ENCODE assay signal across 1 cellular context in the genomic region with DNA sequence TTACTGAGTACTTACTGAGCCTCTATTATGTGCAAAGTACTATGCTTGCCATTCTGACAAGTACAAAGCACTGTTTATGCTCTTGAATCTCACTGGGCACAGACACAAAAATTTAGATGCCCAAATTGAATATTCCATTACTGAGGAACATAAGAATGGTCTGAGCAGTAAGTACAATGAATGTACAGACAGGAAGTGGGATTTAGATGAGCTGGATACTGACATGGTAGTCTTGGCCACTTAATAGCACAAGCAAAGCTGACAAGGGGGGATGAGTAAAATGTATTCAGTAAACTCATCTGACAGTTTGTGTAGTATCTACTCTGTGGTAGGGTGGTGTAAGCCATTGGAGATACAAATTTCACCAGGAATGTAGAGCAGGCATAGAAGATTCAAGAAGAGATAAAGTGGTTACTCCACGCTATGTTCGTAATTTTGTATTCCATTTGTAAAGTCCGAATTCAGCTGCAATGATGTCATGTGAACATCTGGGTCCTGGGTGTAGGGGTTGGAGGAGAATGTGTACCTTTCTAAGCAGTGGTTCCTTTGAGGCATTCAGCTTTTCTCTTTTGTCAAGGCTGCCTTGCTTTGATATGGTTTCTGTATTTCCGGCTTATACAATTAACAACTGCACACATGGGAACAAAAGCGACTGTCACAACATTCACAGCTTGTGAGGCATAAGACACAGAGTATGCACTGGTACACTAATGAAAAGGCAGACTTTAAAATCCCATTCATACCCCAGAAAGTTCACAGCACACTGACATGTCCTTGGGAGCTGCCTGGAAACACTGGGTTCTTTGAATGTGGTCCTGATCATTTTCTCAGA.
A peak's percentile ranks its signal among the peaks of the same experiment; 100 is the strongest.
TF ChIP-seq lines count a peak whose summit lies in the region.

No MANE protein-coding gene starts in this region.

TF ChIP-seq in SK-N-SH, 30 proteins besides CTCF, POLR2A, EP300 and RAD21 (continued from another document):
- TF ChIP-seq, protein P1, sequence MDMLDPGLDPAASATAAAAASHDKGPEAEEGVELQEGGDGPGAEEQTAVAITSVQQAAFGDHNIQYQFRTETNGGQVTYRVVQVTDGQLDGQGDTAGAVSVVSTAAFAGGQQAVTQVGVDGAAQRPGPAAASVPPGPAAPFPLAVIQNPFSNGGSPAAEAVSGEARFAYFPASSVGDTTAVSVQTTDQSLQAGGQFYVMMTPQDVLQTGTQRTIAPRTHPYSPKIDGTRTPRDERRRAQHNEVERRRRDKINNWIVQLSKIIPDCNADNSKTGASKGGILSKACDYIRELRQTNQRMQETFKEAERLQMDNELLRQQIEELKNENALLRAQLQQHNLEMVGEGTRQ (IDR thresholded peaks at IDR 0.05; ENCODE audit: borderline replicate concordance, low read depth, low read length), result no peak
- TF ChIP-seq, protein P2, sequence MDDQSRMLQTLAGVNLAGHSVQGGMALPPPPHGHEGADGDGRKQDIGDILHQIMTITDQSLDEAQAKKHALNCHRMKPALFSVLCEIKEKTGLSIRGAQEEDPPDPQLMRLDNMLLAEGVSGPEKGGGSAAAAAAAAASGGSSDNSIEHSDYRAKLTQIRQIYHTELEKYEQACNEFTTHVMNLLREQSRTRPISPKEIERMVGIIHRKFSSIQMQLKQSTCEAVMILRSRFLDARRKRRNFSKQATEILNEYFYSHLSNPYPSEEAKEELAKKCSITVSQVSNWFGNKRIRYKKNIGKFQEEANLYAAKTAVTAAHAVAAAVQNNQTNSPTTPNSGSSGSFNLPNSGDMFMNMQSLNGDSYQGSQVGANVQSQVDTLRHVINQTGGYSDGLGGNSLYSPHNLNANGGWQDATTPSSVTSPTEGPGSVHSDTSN (IDR thresholded peaks at IDR 0.05), result peak; percentile 38; the same call in 1 of the 2 replicates
- TF ChIP-seq TEAD4 (IDR thresholded peaks at IDR 0.05; ENCODE audit: borderline replicate concordance, insufficient read depth), result no peak
TF ChIP-seq in SK-N-SH: peak in this region for 4.
